Comparison of ENCODE assay signal across 17 cellular contexts in the genomic region with DNA sequence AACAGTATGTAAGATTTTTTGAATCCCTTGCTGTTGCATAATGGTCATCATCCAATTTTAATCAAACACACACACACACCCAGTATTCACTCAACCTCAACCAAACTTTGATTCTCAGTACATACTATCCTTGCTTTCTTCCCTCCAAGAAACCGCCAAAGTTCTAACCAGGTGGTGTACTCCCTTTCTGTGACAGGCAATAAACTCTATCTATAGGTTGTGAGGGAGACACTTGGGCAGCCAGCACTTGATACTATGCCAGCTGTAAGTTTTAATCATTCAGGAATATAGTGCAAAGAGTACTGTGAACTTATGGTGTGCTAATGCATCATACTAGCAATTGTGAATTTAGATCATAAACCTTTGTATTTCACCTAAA.
DNase-seq lines count a peak whose midpoint lies in the region; ATAC-seq and TF ChIP-seq lines count a peak whose summit lies in the region.
"Had no signal": no experiment of that assay in that cellular context is flagged by ENCODE, and none has a peak within 500 bp of the region (broad histone marks: within the 10 kb centered on the region; RNA-seq: fewer than 3 reads in every experiment).

No MANE protein-coding gene starts in this region.

- no peak overlapping the region for H3K4me3 Mint-ChIP-seq in CD4-positive, alpha-beta T cell
- H3K4me3 Mint-ChIP-seq in activated B cell treated with CpG ODN at 0.5 μM for 24 hours = peak overlapping the region; percentile 39
- H3K4me3 Mint-ChIP-seq: H9 had no signal

- intact Hi-C loops in CD4-positive, alpha-beta T cell (cut with DNase I, micrococcal nuclease) = no loop called here
- intact Hi-C loops in activated B cell treated with CpG ODN at 0.5 μM for 24 hours (cut with micrococcal nuclease) (loop anchor here (5.0 kb wide), 1 partner anchor 319 kb away; no protein-coding TSS in a partner anchor), posterior cingulate gyrus (cut with DNase I) (no loop called here), uterus (cut with DNase I; ENCODE audit: low total_unique reads) (no loop called here)

- no peaks in the 10 kb centered on the region for H3K27me3 ChIP-seq in CD4-positive, alpha-beta T cell (ENCODE audit: control insufficient read depth, insufficient read depth, low read length)
- H3K27me3 ChIP-seq in uterus = no peaks in the 10 kb centered on the region
- H3K27me3 ChIP-seq: ovary, vagina had no signal

- peaks cover 0 to 3% of the 10 kb centered on the region in 2 donors for H3K4me1 ChIP-seq in uterus

- no peak for ATAC-seq in CD4-positive, alpha-beta T cell (ENCODE audit: poor library complexity)
- ATAC-seq in GM19455 (IDR thresholded peaks at IDR 0.05; ENCODE audit: unreplicated experiment) (peak; percentile 17), HG03060 (IDR thresholded peaks at IDR 0.05; ENCODE audit: low read depth, unreplicated experiment) (peak; percentile 2), activated B cell treated with CpG ODN at 0.5 μM for 24 hours (ENCODE audit: low read depth) (no peak)

- TF ChIP-seq CTCF in CD4-positive, alpha-beta T cell (IDR thresholded peaks at IDR 0.05) = no peak
- TF ChIP-seq CTCF in activated B cell treated with CpG ODN at 0.5 μM for 24 hours (IDR thresholded peaks at IDR 0.05) (no peak), uterus (IDR thresholded peaks at IDR 0.05) (no peak)

- H3K27me3 Mint-ChIP-seq in CD4-positive, alpha-beta T cell = no peaks in the 10 kb centered on the region
- H3K27me3 Mint-ChIP-seq in activated B cell treated with CpG ODN at 0.5 μM for 24 hours = no peaks in the 10 kb centered on the region

- H3K4me1 Mint-ChIP-seq in CD4-positive, alpha-beta T cell (ENCODE audit: low read depth) = peaks cover 48% of the 10 kb centered on the region
- H3K4me1 Mint-ChIP-seq in activated B cell treated with CpG ODN at 0.5 μM for 24 hours = peaks cover 54% of the 10 kb centered on the region

- no peak overlapping the region for H3K27ac ChIP-seq in CD4-positive, alpha-beta T cell (ENCODE audit: low read depth, low read length)
- no peak overlapping the region for H3K27ac ChIP-seq in uterus
- H3K27ac ChIP-seq: ovary, vagina had no signal

- H3K9me3 Mint-ChIP-seq in CD4-positive, alpha-beta T cell = no peaks in the 10 kb centered on the region
- H3K9me3 Mint-ChIP-seq in activated B cell treated with CpG ODN at 0.5 μM for 24 hours = no peaks in the 10 kb centered on the region
- H3K9me3 Mint-ChIP-seq: H9 had no signal

- CTCF ChIA-PET in CD4-positive, alpha-beta T cell (lab: Charles Lee) = no interaction called here
- CTCF ChIA-PET in activated B cell treated with CpG ODN at 0.5 μM for 24 hours (lab: Charles Lee) = no interaction called here

- no peak for TF ChIP-seq POLR2A in uterus (IDR thresholded peaks at IDR 0.05)

- POLR2A ChIA-PET in CD4-positive, alpha-beta T cell (lab: Charles Lee) = no interaction called here
- POLR2A ChIA-PET in activated B cell treated with CpG ODN at 0.5 μM for 24 hours (lab: Charles Lee) = no interaction called here

- H3K36me3 ChIP-seq in uterus = no peaks in the 10 kb centered on the region
- H3K36me3 ChIP-seq: ovary, vagina had no signal

- H3K36me3 Mint-ChIP-seq in CD4-positive, alpha-beta T cell (ENCODE audit: low read depth) = peaks cover 22% of the 10 kb centered on the region
- peaks cover 9% of the 10 kb centered on the region for H3K36me3 Mint-ChIP-seq in activated B cell treated with CpG ODN at 0.5 μM for 24 hours (ENCODE audit: low read depth)

- H3K9me3 ChIP-seq in CD4-positive, alpha-beta T cell (ENCODE audit: control insufficient read depth, low read length) = no peaks in the 10 kb centered on the region
- no peaks in the 10 kb centered on the region for H3K9me3 ChIP-seq in uterus
- H3K9me3 ChIP-seq: ovary, vagina had no signal

- H3K4me3 ChIP-seq in uterus = no peak overlapping the region
- H3K4me3 ChIP-seq: ovary, vagina had no signal

- no peak for DNase-seq in CD4-positive, alpha-beta T cell
- DNase-seq in activated B cell treated with CpG ODN at 0.5 μM for 24 hours (no peak), KG1 (lab: John Stamatoyannopoulos, UW) (no peak), posterior cingulate gyrus (no peak), NCI-H82 treated with DMSO at 0.1 percent for 48 hours (lab: John Stamatoyannopoulos, UW; ENCODE audit: unreplicated experiment) (no peak), uterus (no peak)
- DNase-seq: activated naive CD4-positive, alpha-beta T cell treated with anti-CD3 and anti-CD28 coated beads, Interleukin-2, amount 50 U/mL, for 16 hours; cerebellar nuclear complex; erythroblast; H9; mesenchymal stem cell; NCI-H510A; ovary; T1000 had no signal

- H3K27ac Mint-ChIP-seq in CD4-positive, alpha-beta T cell = peak overlapping the region; percentile 34
- H3K27ac Mint-ChIP-seq in activated B cell treated with CpG ODN at 0.5 μM for 24 hours = peak overlapping the region; percentile 75

Comparison
In these comparisons a context has a peak if more than half of its experiments do, and no peak if none do; other contexts are left out.
1. ATAC-seq: peak in GM19455 (single experiment) and HG03060 (single experiment); none in CD4-positive, alpha-beta T cell (single experiment) and activated B cell treated with CpG ODN at 0.5 μM for 24 hours (single experiment).